In genomic region chr4:16222957-16223527, GRCh38 we compare ENCODE assay signal across 12 cellular contexts. TPM values are rescaled to one million over a fixed set of nuclear protein-coding genes. Genes with fewer than 3 reads are reported as not detected.
A peak's percentile ranks its signal among the peaks of the same experiment; 100 is the strongest.
DNase-seq lines count a peak whose midpoint lies in the region; ATAC-seq and TF ChIP-seq lines count a peak whose summit lies in the region.
"Had no signal": no experiment of that assay in that cellular context is flagged by ENCODE, and none has a peak within 500 bp of the region (broad histone marks: within the 10 kb centered on the region; RNA-seq: fewer than 3 reads in every experiment).

No MANE protein-coding gene starts in this region.

- intact Hi-C loops in activated naive CD4-positive, alpha-beta T cell treated with anti-CD3 and anti-CD28 coated beads for 36 hours (cut with micrococcal nuclease) = loop anchor here (2.0 to 10.0 kb wide), 3 partner anchors 540 to 1592 kb away; partner anchors contain the start of genes DCAF16, MED28 and NCAPG
- intact Hi-C loops in activated B cell treated with CpG ODN at 0.5 μM for 24 hours (cut with micrococcal nuclease) = loop anchor here (10.0 kb wide), 2 partner anchors 538 to 808 kb away; partner anchors contain the start of gene FAM200B
- intact Hi-C loops in A673 (cut with micrococcal nuclease; ENCODE audit: unreplicated experiment) = no loop called here

- DNase-seq in activated naive CD4-positive, alpha-beta T cell treated with anti-CD3 and anti-CD28 coated beads for 36 hours = no peak
- no peak for DNase-seq in activated naive CD4-positive, alpha-beta T cell (lab: John Stamatoyannopoulos, UW)
- no peak for DNase-seq in activated B cell treated with CpG ODN at 0.5 μM for 24 hours
- DNase-seq in iris pigment epithelial cell (ENCODE audit: low read depth) = peak; percentile 6
- no peak for DNase-seq in substantia nigra (lab: John Stamatoyannopoulos, UW)
- no peak for DNase-seq in foreskin melanocyte
- DNase-seq in A673 (ENCODE audit: low spot score) = no peak
- DNase-seq: activated CD4-positive, alpha-beta T cell treated with anti-CD3 and anti-CD28 coated beads, Interleukin-2, amount 50 U/mL, for 48 hours; NCI-H2081 treated with DMSO at 0.1 percent for 48 hours; stimulated activated naive CD4-positive, alpha-beta T cell treated with Interleukin-2 at 50 U/mL for 16 hours had no signal

- ATAC-seq in activated B cell treated with CpG ODN at 0.5 μM for 24 hours (ENCODE audit: low read depth) = no peak
- no peak for ATAC-seq in HG02759 (IDR thresholded peaks at IDR 0.05; ENCODE audit: unreplicated experiment)

- CTCF ChIA-PET in activated naive CD4-positive, alpha-beta T cell treated with anti-CD3 and anti-CD28 coated beads for 36 hours (lab: Charles Lee) = interaction anchor here (1.8 kb wide), 1 partner anchor 17 kb away, joined by 12 read pairs; no protein-coding TSS in a partner anchor
- CTCF ChIA-PET in activated B cell treated with CpG ODN at 0.5 μM for 24 hours (lab: Charles Lee) = no interaction called here
- CTCF ChIA-PET in A673 (lab: Charles Lee) = no interaction called here

- H3K9me3 Mint-ChIP-seq in activated naive CD4-positive, alpha-beta T cell treated with anti-CD3 and anti-CD28 coated beads for 36 hours = no peaks in the 10 kb centered on the region
- H3K9me3 Mint-ChIP-seq in activated B cell treated with CpG ODN at 0.5 μM for 24 hours = no peaks in the 10 kb centered on the region

- no peaks in the 10 kb centered on the region for H3K27me3 ChIP-seq in A673 (replicated peaks; ENCODE audit: insufficient read depth, low read depth, low read length, poor library complexity)

- peaks cover 28% of the 10 kb centered on the region for H3K4me1 ChIP-seq in A673 (ENCODE audit: insufficient read depth, low read length, poor library complexity, severe bottlenecking)

- no peak overlapping the region for H3K4me3 ChIP-seq in A673 (ENCODE audit: low read depth, low read length, poor library complexity, severe bottlenecking)

- TF ChIP-seq CTCF in activated B cell treated with CpG ODN at 0.5 μM for 24 hours (IDR thresholded peaks at IDR 0.05) (no peak), A673 (conservative IDR thresholded peaks at IDR 0.05; ENCODE audit: low read depth, low read length) (no peak)

- H3K4me3 Mint-ChIP-seq in activated naive CD4-positive, alpha-beta T cell treated with anti-CD3 and anti-CD28 coated beads for 36 hours = peak overlapping the region; percentile 8
- peak overlapping the region; percentile 87 for H3K4me3 Mint-ChIP-seq in activated B cell treated with CpG ODN at 0.5 μM for 24 hours

- no peaks in the 10 kb centered on the region for H3K27me3 Mint-ChIP-seq in activated naive CD4-positive, alpha-beta T cell treated with anti-CD3 and anti-CD28 coated beads for 36 hours (ENCODE audit: low read depth)
- H3K27me3 Mint-ChIP-seq in activated B cell treated with CpG ODN at 0.5 μM for 24 hours = no peaks in the 10 kb centered on the region

- no peaks in the 10 kb centered on the region for H3K36me3 ChIP-seq in A673 (ENCODE audit: insufficient read depth, low read length, poor library complexity, severe bottlenecking)

- H3K27ac ChIP-seq in substantia nigra (ENCODE audit: low read depth, low read length, poor library complexity, severe bottlenecking) = peak overlapping the region; percentile 3
- no peak overlapping the region for H3K27ac ChIP-seq in A673 (ENCODE audit: low read depth, low read length, poor library complexity, severe bottlenecking)
- H3K27ac ChIP-seq: C4-2B had no signal

- peaks cover 54% of the 10 kb centered on the region for H3K4me1 Mint-ChIP-seq in activated naive CD4-positive, alpha-beta T cell treated with anti-CD3 and anti-CD28 coated beads for 36 hours (ENCODE audit: low read depth)
- peaks cover 52% of the 10 kb centered on the region for H3K4me1 Mint-ChIP-seq in activated B cell treated with CpG ODN at 0.5 μM for 24 hours

- peaks cover 4% of the 10 kb centered on the region for H3K36me3 Mint-ChIP-seq in activated naive CD4-positive, alpha-beta T cell treated with anti-CD3 and anti-CD28 coated beads for 36 hours (ENCODE audit: low read depth)
- peaks cover 21% of the 10 kb centered on the region for H3K36me3 Mint-ChIP-seq in activated B cell treated with CpG ODN at 0.5 μM for 24 hours (ENCODE audit: low read depth)

- no TSS peak for BruUV-seq in A673 (replicated peaks; lab: Mats Ljungman, UMichigan)

- POLR2A ChIA-PET in activated B cell treated with CpG ODN at 0.5 μM for 24 hours (lab: Charles Lee) (no interaction called here), A673 (lab: Charles Lee; ENCODE audit: low non-redundant PET) (no interaction called here)

- H3K27ac Mint-ChIP-seq in activated naive CD4-positive, alpha-beta T cell treated with anti-CD3 and anti-CD28 coated beads for 36 hours = no peak overlapping the region
- H3K27ac Mint-ChIP-seq in activated B cell treated with CpG ODN at 0.5 μM for 24 hours = peak overlapping the region; percentile 3

- H3K9me3 ChIP-seq in A673 (ENCODE audit: low read depth, low read length, poor library complexity, severe bottlenecking) = no peaks in the 10 kb centered on the region

RNA-seq across cellular contexts. Expression of gene TAPT1, which starts 3.2 kb away (rescaled TPM):
- total RNA-seq in activated naive CD4-positive, alpha-beta T cell treated with anti-CD3 and anti-CD28 coated beads for 36 hours = 10 to 100 TPM; 48.6 to 48.9 TPM
- 30.0 and 35.0 TPM in 2 replicates for total RNA-seq in activated B cell treated with CpG ODN at 0.5 μM for 24 hours
- total RNA-seq in A673 (2021) = 48.6 and 54.0 TPM in 2 replicates
